8 cellular contexts compared by ENCODE assay signal in the genomic region with DNA sequence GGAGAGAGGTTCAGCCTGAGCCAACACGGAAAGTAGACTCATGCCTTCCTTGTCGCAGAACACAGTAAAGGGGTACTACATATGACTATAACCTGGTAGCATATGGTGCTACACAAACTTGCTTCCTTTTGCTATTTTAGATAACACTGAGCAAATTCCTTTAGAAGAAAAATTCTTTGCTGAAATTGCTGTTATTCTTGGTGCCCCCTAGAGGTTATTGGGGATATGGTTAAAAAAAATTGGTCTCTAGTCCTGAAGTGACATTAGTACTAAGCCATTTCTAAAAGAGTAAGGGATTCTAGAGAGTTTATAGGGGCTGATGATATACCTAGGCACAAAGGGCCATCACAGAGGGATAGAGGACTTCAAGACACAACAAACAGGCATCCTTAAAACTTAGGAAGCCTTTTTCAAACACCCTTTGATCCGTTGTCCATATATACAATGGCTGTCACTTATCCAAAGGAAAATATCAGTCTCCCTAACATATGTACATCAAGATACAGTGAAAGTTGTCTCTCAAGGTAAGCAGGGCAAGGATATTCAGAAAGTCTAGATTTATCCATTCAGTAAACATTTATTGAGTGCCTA. TPM values are rescaled to one million over a fixed set of nuclear protein-coding genes. Genes with fewer than 3 reads are reported as not detected.
DNase-seq lines count a peak whose midpoint lies in the region; ATAC-seq and TF ChIP-seq lines count a peak whose summit lies in the region.

No MANE protein-coding gene starts in this region.

- H3K4ac ChIP-seq in mesendoderm (ENCODE audit: low read depth, low read length) = no peak overlapping the region

- no peak overlapping the region for H3K9ac ChIP-seq in mesendoderm (ENCODE audit: low read length)

- H3K79me1 ChIP-seq in mesendoderm (ENCODE audit: low read length) = no peaks in the 10 kb centered on the region

- no peak overlapping the region for H3K27ac ChIP-seq in WERI-Rb-1
- no peak overlapping the region for H3K27ac ChIP-seq in mesendoderm (ENCODE audit: low read depth, low read length)

- ATAC-seq in HG02642 (IDR thresholded peaks at IDR 0.05; ENCODE audit: poor library complexity, unreplicated experiment) = peak; percentile 44
- no peak for ATAC-seq in GM21390 (IDR thresholded peaks at IDR 0.05; ENCODE audit: unreplicated experiment)

- DNase-seq in GM03348 (ENCODE audit: low spot score) (peak; percentile 52), WERI-Rb-1 (no peak), mesendoderm (peak; percentile 21), amygdala (lab: John Stamatoyannopoulos, UW) (no peak), HuH-7 (ENCODE audit: low spot score) (no peak)
- no peak for DNase-seq in activated effector memory CD4-positive, alpha-beta T cell treated with anti-CD3 and anti-CD28 coated beads, Interleukin-2, amount 50 U/mL, for 16 hours

- no peak overlapping the region for H4K8ac ChIP-seq in mesendoderm (ENCODE audit: low read depth, low read length)

- H3K79me2 ChIP-seq in mesendoderm (ENCODE audit: control insufficient read depth, insufficient read depth, low read length) = no peaks in the 10 kb centered on the region

- peaks cover 75% of the 10 kb centered on the region for H3K27me3 ChIP-seq in WERI-Rb-1 (ENCODE audit: insufficient read depth, low read depth, severe bottlenecking)
- no peaks in the 10 kb centered on the region for H3K27me3 ChIP-seq in mesendoderm (ENCODE audit: insufficient read depth, low read length, poor library complexity)

- H3K23ac ChIP-seq in mesendoderm (ENCODE audit: low read length) = no peak overlapping the region

- H3K36me3 ChIP-seq in WERI-Rb-1 = no peaks in the 10 kb centered on the region
- H3K36me3 ChIP-seq in mesendoderm (ENCODE audit: control insufficient read depth, insufficient read depth, low read length) = no peaks in the 10 kb centered on the region

- H2AK5ac ChIP-seq in mesendoderm (ENCODE audit: low read length) = no peak overlapping the region

- H3K56ac ChIP-seq in mesendoderm (ENCODE audit: low read length) = no peak overlapping the region

- no peaks in the 10 kb centered on the region for H3K9me3 ChIP-seq in WERI-Rb-1 (ENCODE audit: severe bottlenecking)

- H3K4me2 ChIP-seq in mesendoderm (ENCODE audit: low read length) = no peak overlapping the region

- peak; percentile 35 for TF ChIP-seq CTCF in WERI-Rb-1 (IDR thresholded peaks at IDR 0.05; ENCODE audit: low read depth, low read length)

- H3K4me1 ChIP-seq in mesendoderm (ENCODE audit: control insufficient read depth, low read depth, low read length) = no peaks in the 10 kb centered on the region

- H4K5ac ChIP-seq in mesendoderm (ENCODE audit: low read length) = no peak overlapping the region

- no peak overlapping the region for H3K4me3 ChIP-seq in WERI-Rb-1 (ENCODE audit: low read depth, low read length)
- H3K4me3 ChIP-seq in mesendoderm (ENCODE audit: low read length) = no peak overlapping the region

- H2BK120ac ChIP-seq in mesendoderm (ENCODE audit: low read depth, low read length) = no peak overlapping the region

- WGBS in mesendoderm (ENCODE audit: extremely low coverage, insufficient coverage, low lambda C conversion rate) = no CpG with 5 or more reads among the region's 3 CpGs

- no peak overlapping the region for H2BK5ac ChIP-seq in mesendoderm (ENCODE audit: low read length)

- no peak overlapping the region for H2BK15ac ChIP-seq in mesendoderm (replicated peaks; ENCODE audit: low read depth)

- H3K18ac ChIP-seq in mesendoderm (ENCODE audit: low read length) = no peak overlapping the region

RNA-seq across cellular contexts. Expression of a gene that starts 13.9 kb away (rescaled TPM):
- polyA plus RNA-seq in mesendoderm (2013, experiment 1 of 2) = 0.31 TPM
- polyA plus RNA-seq in mesendoderm (2013, experiment 2 of 2) = 0.28 TPM

RNA-seq across cellular contexts. Expression of a gene that starts 22.8 kb away (rescaled TPM):
- polyA plus RNA-seq in mesendoderm (2013, experiment 1 of 2) = 10.8 TPM
- polyA plus RNA-seq in mesendoderm (2013, experiment 2 of 2) = 11.1 TPM

Comparison
In these comparisons a context has a peak if more than half of its experiments do, and no peak if none do; other contexts are left out.
1. DNase-seq: peak in GM03348 (single experiment) and mesendoderm (single experiment); none in WERI-Rb-1 (single experiment), activated effector memory CD4-positive, alpha-beta T cell treated with anti-CD3 and anti-CD28 coated beads, Interleukin-2, amount 50 U/mL, for 16 hours (single experiment), amygdala (0 of 56) and HuH-7 (single experiment).